In genomic region chr1:161158316-161159016, GRCh38 we compare ENCODE assay signal across 8 cellular contexts. TPM values are rescaled to one million over a fixed set of nuclear protein-coding genes. Genes with fewer than 3 reads are reported as not detected.
DNase-seq lines count a peak whose midpoint lies in the region; ATAC-seq and TF ChIP-seq lines count a peak whose summit lies in the region.

No MANE protein-coding gene starts in this region.

- no peak for TF ChIP-seq POLR2A in right lobe of liver (IDR thresholded peaks at IDR 0.05)

- no peaks in the 10 kb centered on the region for H3K9me3 Mint-ChIP-seq in activated naive CD4-positive, alpha-beta T cell treated with anti-CD3 and anti-CD28 coated beads, Interleukin-2, amount 50 U/mL, for 24 hours

- H3K27me3 Mint-ChIP-seq in activated naive CD4-positive, alpha-beta T cell treated with anti-CD3 and anti-CD28 coated beads, Interleukin-2, amount 50 U/mL, for 24 hours: no peaks in the 10 kb centered on the region

- WGBS in right lobe of liver (ENCODE audit: insufficient coverage, low coverage, low lambda C conversion rate, missing lambda C conversion rate): 50% methylated on average over 5 of the region's 9 CpGs

- H3K27ac Mint-ChIP-seq in activated naive CD4-positive, alpha-beta T cell treated with anti-CD3 and anti-CD28 coated beads, Interleukin-2, amount 50 U/mL, for 24 hours: peak overlapping the region; percentile 93

- H3K9me3 ChIP-seq in right lobe of liver (no peaks in the 10 kb centered on the region), upper lobe of right lung (no peaks in the 10 kb centered on the region)

- intact Hi-C loops in right lobe of liver (cut with DNase I): no loop called here
- intact Hi-C loops in upper lobe of right lung (cut with DNase I): no loop called here

- H3K4me3 Mint-ChIP-seq in activated naive CD4-positive, alpha-beta T cell treated with anti-CD3 and anti-CD28 coated beads, Interleukin-2, amount 50 U/mL, for 24 hours: peak overlapping the region; percentile 91

- DNase-seq in activated naive CD4-positive, alpha-beta T cell treated with anti-CD3 and anti-CD28 coated beads, Interleukin-2, amount 50 U/mL, for 16 hours: no peak
- DNase-seq in right lobe of liver: no peak
- DNase-seq in upper lobe of right lung: no peak
- no peak for DNase-seq in SW 1271 (lab: John Stamatoyannopoulos, UW)
- DNase-seq in omental fat pad (ENCODE audit: low spot score): no peak

- no peak for ATAC-seq in right lobe of liver
- ATAC-seq in upper lobe of right lung: no peak
- ATAC-seq in GM19023 (IDR thresholded peaks at IDR 0.05; ENCODE audit: unreplicated experiment): no peak
- ATAC-seq in omental fat pad (ENCODE audit: low FRiP score): no peak

- H3K4me1 ChIP-seq in right lobe of liver (peaks cover 0 to 8% (median 0%) of the 10 kb centered on the region in 4 donors), upper lobe of right lung (peaks cover 30% of the 10 kb centered on the region)

- H3K4me3 ChIP-seq in right lobe of liver (peak overlapping the region; percentile 84 to 93 (median 87)), upper lobe of right lung (peak overlapping the region; percentile 80)

- TF ChIP-seq CTCF in right lobe of liver (IDR thresholded peaks at IDR 0.05): no peak
- TF ChIP-seq CTCF in upper lobe of right lung (IDR thresholded peaks at IDR 0.05): no peak
- TF ChIP-seq CTCF in omental fat pad (IDR thresholded peaks at IDR 0.05): no peak

- H3K36me3 ChIP-seq in right lobe of liver (peaks cover 0 to 18% (median 0%) of the 10 kb centered on the region in 4 donors), upper lobe of right lung (peaks cover 23% of the 10 kb centered on the region)

- peak overlapping the region; percentile 97 for H3K27ac ChIP-seq in angular gyrus (ENCODE audit: low read depth, low read length)
- H3K27ac ChIP-seq in right lobe of liver: peak overlapping the region; percentile 73 to 85 (median 78)
- peak overlapping the region; percentile 91 for H3K27ac ChIP-seq in upper lobe of right lung

- peaks cover 64% of the 10 kb centered on the region for H3K4me1 Mint-ChIP-seq in activated naive CD4-positive, alpha-beta T cell treated with anti-CD3 and anti-CD28 coated beads, Interleukin-2, amount 50 U/mL, for 24 hours

- H3K27me3 ChIP-seq in right lobe of liver: no peaks in the 10 kb centered on the region
- H3K27me3 ChIP-seq in upper lobe of right lung: no peaks in the 10 kb centered on the region

- peaks cover 14% of the 10 kb centered on the region for H3K36me3 Mint-ChIP-seq in activated naive CD4-positive, alpha-beta T cell treated with anti-CD3 and anti-CD28 coated beads, Interleukin-2, amount 50 U/mL, for 24 hours

RNA-seq across cellular contexts. Expression of gene USP21, which starts 0.8 kb away (rescaled TPM):
- total RNA-seq in right lobe of liver (10 to 100 TPM in 1 of 6 experiments, 1 to 10 TPM in 5; 6.9 to 11.1 (median 8.8) TPM), upper lobe of right lung (27.7 TPM), omental fat pad (10 to 100 TPM in 3 of 4 donors, 1 to 10 TPM in 1; 7.8 to 19.5 (median 12.7) TPM)

RNA-seq across cellular contexts. Expression of gene UFC1, which starts 4.7 kb away (rescaled TPM):
- total RNA-seq in right lobe of liver: 10 to 100 TPM; 24.6 to 37.7 (median 35.3) TPM
- 84.4 TPM for total RNA-seq in upper lobe of right lung
- total RNA-seq in omental fat pad: 10 to 100 TPM; 73.6 to 96.7 (median 78.4) TPM

RNA-seq across cellular contexts. Expression of gene PPOX, which starts 7.8 kb away (rescaled TPM):
- total RNA-seq in right lobe of liver (10 to 100 TPM in 1 of 6 experiments, 1 to 10 TPM in 5; 7.6 to 14.3 (median 9.5) TPM), upper lobe of right lung (23.3 TPM), omental fat pad (10 to 100 TPM; 12.5 to 28.4 (median 13.8) TPM)

RNA-seq across cellular contexts. Expression of gene B4GALT3, which starts 18.8 kb away (rescaled TPM):
- total RNA-seq in right lobe of liver (10 to 100 TPM; 10.9 to 21.1 (median 13.1) TPM), upper lobe of right lung (35.7 TPM), omental fat pad (10 to 100 TPM; 20.6 to 50.7 (median 37.1) TPM)

RNA-seq across cellular contexts. Expression of gene DEDD, which starts 26.0 kb away (rescaled TPM):
- total RNA-seq in right lobe of liver: 10 to 100 TPM; 13.8 to 22.0 (median 16.6) TPM
- total RNA-seq in upper lobe of right lung: 37.5 TPM
- total RNA-seq in omental fat pad: 10 to 100 TPM; 32.0 to 54.8 (median 43.1) TPM
